In genomic region chr16:57539072-57539796, GRCh38 we compare ENCODE assay signal across 9 cellular contexts. TPM values are rescaled to one million over a fixed set of nuclear protein-coding genes. Genes with fewer than 3 reads are reported as not detected.
A peak's percentile ranks its signal among the peaks of the same experiment; 100 is the strongest.
DNase-seq lines count a peak whose midpoint lies in the region; ATAC-seq, FAIRE-seq and TF ChIP-seq lines count a peak whose summit lies in the region.
"Had no signal": no experiment of that assay in that cellular context is flagged by ENCODE, and none has a peak within 500 bp of the region (broad histone marks: within the 10 kb centered on the region; RNA-seq: fewer than 3 reads in every experiment).

No MANE protein-coding gene starts in this region.

- intact Hi-C loops in body of pancreas (cut with DNase I), result no loop called here

- H3K4me3 ChIP-seq in coronary artery, result no peak overlapping the region
- no peak overlapping the region for H3K4me3 ChIP-seq in body of pancreas

- TF ChIP-seq POLR2A in body of pancreas (IDR thresholded peaks at IDR 0.05), result no peak

- no peak for FAIRE-seq in RCC 7860 (lab: Jason Lieb, UNC)
- FAIRE-seq: H1 had no signal

- H3K27ac ChIP-seq in coronary artery, result no peak overlapping the region
- no peak overlapping the region for H3K27ac ChIP-seq in body of pancreas

- no peaks in the 10 kb centered on the region for H3K36me3 ChIP-seq in body of pancreas (replicated peaks in 1 of 2; ENCODE audit: insufficient read depth in 1 of 2, low read depth in 2 of 2)

- peaks cover 17% of the 10 kb centered on the region for H3K4me1 ChIP-seq in body of pancreas

- no peaks in the 10 kb centered on the region for H3K9me3 ChIP-seq in body of pancreas

- peak; percentile 28 for DNase-seq in HT1080 (ENCODE audit: low read depth)
- peak; percentile 41 for DNase-seq in coronary artery (ENCODE audit: low spot score)
- DNase-seq in RCC 7860 (ENCODE audit: low spot score), result no peak
- DNase-seq in activated gamma-delta T cell (lab: John Stamatoyannopoulos, UW), result no peak
- no peak for DNase-seq in NCI-H2171 treated with DMSO at 0.1 percent for 48 hours (lab: John Stamatoyannopoulos, UW)
- no peak for DNase-seq in body of pancreas

- 65 to 78% methylated on average over 10 of the region's 10 CpGs for WGBS in body of pancreas, 2 donors

- no peak for TF ChIP-seq CTCF in coronary artery (IDR thresholded peaks at IDR 0.05)
- TF ChIP-seq CTCF in body of pancreas (IDR thresholded peaks at IDR 0.05), result no peak

- peak; percentile 44 for ATAC-seq in GM18508 (IDR thresholded peaks at IDR 0.05; ENCODE audit: insufficient read depth, unreplicated experiment)
- ATAC-seq in GM21529 (IDR thresholded peaks at IDR 0.05; ENCODE audit: unreplicated experiment), result peak; percentile 47
- no peak for ATAC-seq in body of pancreas

- no peaks in the 10 kb centered on the region for H3K27me3 ChIP-seq in body of pancreas

RNA-seq across cellular contexts. Expression of gene CCDC102A, which starts 2.9 kb away (rescaled TPM):
- total RNA-seq in HT1080 (2014; rRNA removed; shearing (Covaris generic)), result 10.4 and 13.7 TPM in 2 replicates
- polyA plus RNA-seq in HT1080 (2015; cell fraction: cytosol; rRNA removed), result 7.6 and 9.5 TPM in 2 replicates
- polyA plus RNA-seq in HT1080 (2015; cell fraction: nucleus; rRNA removed), result 5.0 and 7.8 TPM in 2 replicates
- 10 to 100 TPM; 10.6 to 22.4 TPM for total RNA-seq in body of pancreas

RNA-seq across cellular contexts. Expression of gene ADGRG5, which starts 3.2 kb away (rescaled TPM):
- total RNA-seq in HT1080 (2014; rRNA removed; shearing (Covaris generic)), result not detected in 2 replicates
- polyA plus RNA-seq in HT1080 (2015; cell fraction: cytosol; rRNA removed), result 0.03 and 0.06 TPM in 2 replicates
- polyA plus RNA-seq in HT1080 (2015; cell fraction: nucleus; rRNA removed), result 0.09 TPM in 1 of 2 replicates, not detected in the other
- under 1 TPM; 0.78 to 0.99 TPM for total RNA-seq in body of pancreas

RNA-seq across cellular contexts. Expression of gene DOK4, which starts 52.9 kb away (rescaled TPM):
- 5.0 and 7.3 TPM in 2 replicates for total RNA-seq in HT1080 (2014; rRNA removed; shearing (Covaris generic))
- 2.8 and 5.2 TPM in 2 replicates for polyA plus RNA-seq in HT1080 (2015; cell fraction: cytosol; rRNA removed)
- 4.7 and 5.1 TPM in 2 replicates for polyA plus RNA-seq in HT1080 (2015; cell fraction: nucleus; rRNA removed)
- 10 to 100 TPM; 33.0 to 36.1 TPM for total RNA-seq in body of pancreas

Comparison
In these comparisons a context has a peak if more than half of its experiments do, and no peak if none do; other contexts are left out.
1. DNase-seq: peak in HT1080 (single experiment) and coronary artery (single experiment); none in RCC 7860 (single experiment), activated gamma-delta T cell (single experiment), NCI-H2171 treated with DMSO at 0.1 percent for 48 hours (single experiment) and body of pancreas (0 of 4).